ENCODE assay signal across 15 cellular contexts in genomic region chr1:178781549-178781948, GRCh38. TPM values are rescaled to one million over a fixed set of nuclear protein-coding genes. Genes with fewer than 3 reads are reported as not detected.
DNase-seq lines count a peak whose midpoint lies in the region; ATAC-seq and TF ChIP-seq lines count a peak whose summit lies in the region.
"Had no signal": no experiment of that assay in that cellular context is flagged by ENCODE, and none has a peak within 500 bp of the region (broad histone marks: within the 10 kb centered on the region; RNA-seq: fewer than 3 reads in every experiment).

No MANE protein-coding gene starts in this region.

- H3K9me3 Mint-ChIP-seq in nephron progenitor cell = peaks cover 13% of the 10 kb centered on the region
- no peaks in the 10 kb centered on the region for H3K9me3 Mint-ChIP-seq in activated CD8-positive, alpha-beta memory T cell treated with anti-CD3 and anti-CD28 coated beads, Interleukin-2, amount 10 ng/mL, durations not matched to agents 7 days and 5 days (ENCODE audit: low read depth)
- H3K9me3 Mint-ChIP-seq: CD4-positive, alpha-beta T cell had no signal

- H3K4me3 Mint-ChIP-seq in nephron progenitor cell = no peak overlapping the region
- no peak overlapping the region for H3K4me3 Mint-ChIP-seq in activated CD8-positive, alpha-beta memory T cell treated with anti-CD3 and anti-CD28 coated beads, Interleukin-2, amount 10 ng/mL, durations not matched to agents 7 days and 5 days
- H3K4me3 Mint-ChIP-seq: CD4-positive, alpha-beta T cell had no signal

- peaks cover 51% of the 10 kb centered on the region for H3K36me3 Mint-ChIP-seq in nephron progenitor cell (ENCODE audit: low read depth)
- no peaks in the 10 kb centered on the region for H3K36me3 Mint-ChIP-seq in activated CD8-positive, alpha-beta memory T cell treated with anti-CD3 and anti-CD28 coated beads, Interleukin-2, amount 10 ng/mL, durations not matched to agents 7 days and 5 days

- H3K27me3 Mint-ChIP-seq in nephron progenitor cell (ENCODE audit: low read depth, poor library complexity) = no peaks in the 10 kb centered on the region
- H3K27me3 Mint-ChIP-seq in activated CD8-positive, alpha-beta memory T cell treated with anti-CD3 and anti-CD28 coated beads, Interleukin-2, amount 10 ng/mL, durations not matched to agents 7 days and 5 days = no peaks in the 10 kb centered on the region
- H3K27me3 Mint-ChIP-seq: CD4-positive, alpha-beta T cell had no signal

- no peak overlapping the region for H2AFZ ChIP-seq in IMR-90 (replicated peaks; ENCODE audit: low read length, poor library complexity)

- POLR2A ChIA-PET in IMR-90 (lab: Charles Lee; ENCODE audit: unreplicated experiment) = no interaction called here

- no peak overlapping the region for H3K9ac ChIP-seq in IMR-90 (ENCODE audit: low read depth, low read length)

- dilution Hi-C loops in IMR-90 (cut with HindIII; ENCODE audit: low sequenced_read_pairs, unreplicated experiment) = no loop called here

- H2BK20ac ChIP-seq in IMR-90 (ENCODE audit: low read depth, low read length) = no peak overlapping the region

- in situ Hi-C loops in IMR-90 (cut with MboI; ENCODE audit: low sequenced_read_pairs) = no loop called here

- no peak overlapping the region for H2BK15ac ChIP-seq in IMR-90 (ENCODE audit: low read depth, low read length)

- H3K36me3 ChIP-seq in IMR-90 (ENCODE audit: control insufficient read depth, insufficient read depth, low read length) (peaks cover 10% of the 10 kb centered on the region), uterus (no peaks in the 10 kb centered on the region), WERI-Rb-1 (peaks cover 5% of the 10 kb centered on the region)

- no peaks in the 10 kb centered on the region; the same call in 1 of the 2 replicates for H4K20me1 ChIP-seq in IMR-90 (ENCODE audit: insufficient read depth, low read length)

- H3K56ac ChIP-seq in IMR-90 (ENCODE audit: extremely low read depth, insufficient read depth, low read length) = no peak overlapping the region

- H3K27ac ChIP-seq in IMR-90 (ENCODE audit: insufficient read depth, low read length) (no peak overlapping the region), uterus (peak overlapping the region; percentile 58 to 60), substantia nigra (ENCODE audit: low read depth, low read length, poor library complexity, severe bottlenecking) (no peak overlapping the region), WERI-Rb-1 (no peak overlapping the region)

- H3K9me3 ChIP-seq in IMR-90 (ENCODE audit: control insufficient read depth, insufficient read depth, low read length) (no peaks in the 10 kb centered on the region), uterus (no peaks in the 10 kb centered on the region), WERI-Rb-1 (ENCODE audit: severe bottlenecking) (no peaks in the 10 kb centered on the region)

- no TSS peak for BruUV-seq in IMR-90 (replicated peaks; lab: Mats Ljungman, UMichigan)

- no peak for DNase-seq in IMR-90
- peak; percentile 77 for DNase-seq in fibroblast of villous mesenchyme (ENCODE audit: low read depth)
- DNase-seq in nephron progenitor cell = no peak
- no peak for DNase-seq in uterus
- DNase-seq in activated CD8-positive, alpha-beta memory T cell treated with anti-CD3 and anti-CD28 coated beads, Interleukin-2, amount 10 ng/mL, durations not matched to agents 7 days and 5 days = no peak
- DNase-seq in substantia nigra (lab: John Stamatoyannopoulos, UW) = no peak
- no peak for DNase-seq in WERI-Rb-1
- DNase-seq: C1 segment of cervical spinal cord; CD4-positive, alpha-beta T cell; DMS79; HCEC 1CT had no signal

- no peak overlapping the region for H3K4ac ChIP-seq in IMR-90 (ENCODE audit: low read depth, low read length)

- no peak overlapping the region for H3K4me3 ChIP-seq in IMR-90 (ENCODE audit: insufficient read depth, low read depth, low read length)
- H3K4me3 ChIP-seq in fibroblast of villous mesenchyme (ENCODE audit: low read depth, low read length) = no peak overlapping the region
- no peak overlapping the region for H3K4me3 ChIP-seq in uterus
- H3K4me3 ChIP-seq in WERI-Rb-1 (ENCODE audit: low read depth, low read length) = no peak overlapping the region
- H3K4me3 ChIP-seq: GM12878, K562 had no signal

- peaks cover 8 to 25% of the 10 kb centered on the region in 2 experiments; a peak in 3 of 4 replicates for H3K79me1 ChIP-seq in IMR-90 (ENCODE audit: low read depth in 1 of 2, low read length in 2 of 2)

- H4K8ac ChIP-seq in IMR-90 (ENCODE audit: low read depth in 2 of 2, low read length in 2 of 2) = no peak overlapping the region

- TF ChIP-seq RAD21 in IMR-90 (IDR thresholded peaks at IDR 0.05; ENCODE audit: low read length) = no peak

- TF ChIP-seq CTCF in IMR-90 (conservative IDR thresholded peaks at IDR 0.05; ENCODE audit: low read depth, low read length) = no peak
- TF ChIP-seq CTCF in fibroblast of villous mesenchyme (IDR thresholded peaks at IDR 0.05; ENCODE audit: insufficient read depth, low read depth, low read length) = no peak
- TF ChIP-seq CTCF in nephron progenitor cell (IDR thresholded peaks at IDR 0.05) = no peak
- TF ChIP-seq CTCF in uterus (IDR thresholded peaks at IDR 0.05) = no peak
- no peak for TF ChIP-seq CTCF in WERI-Rb-1 (IDR thresholded peaks at IDR 0.05; ENCODE audit: low read depth, low read length)

- CTCF ChIA-PET in IMR-90 (lab: Yijun Ruan, JAX) = interaction anchor here (0.6 to 0.8 kb wide), 2 partner anchors 11 to 15 kb away, joined by 3 to 4 read pairs; no protein-coding TSS in a partner anchor
- CTCF ChIA-PET in activated CD8-positive, alpha-beta memory T cell treated with anti-CD3 and anti-CD28 coated beads, Interleukin-2, amount 10 ng/mL, durations not matched to agents 7 days and 5 days (lab: Charles Lee) = no interaction called here

- no peak overlapping the region for H3K4me2 ChIP-seq in IMR-90 (ENCODE audit: low read depth, low read length)

- peaks cover 2% of the 10 kb centered on the region for H3K4me1 ChIP-seq in IMR-90 (ENCODE audit: control insufficient read depth, insufficient read depth, low read length)
- no peaks in the 10 kb centered on the region for H3K4me1 ChIP-seq in uterus

- H3K18ac ChIP-seq in IMR-90 (ENCODE audit: low read depth, low read length) = no peak overlapping the region

- H2AK9ac ChIP-seq in IMR-90 (replicated peaks; ENCODE audit: low read depth, low read length, poor library complexity) = no peak overlapping the region

- peaks cover 13% of the 10 kb centered on the region for H3K4me1 Mint-ChIP-seq in nephron progenitor cell
- peaks cover 6% of the 10 kb centered on the region for H3K4me1 Mint-ChIP-seq in activated CD8-positive, alpha-beta memory T cell treated with anti-CD3 and anti-CD28 coated beads, Interleukin-2, amount 10 ng/mL, durations not matched to agents 7 days and 5 days

- TF ChIP-seq POLR2A in IMR-90 (IDR thresholded peaks at IDR 0.05; ENCODE audit: low read depth, low read length) (no peak), uterus (IDR thresholded peaks at IDR 0.05) (no peak)

- peak overlapping the region; percentile 93 for H3K27ac Mint-ChIP-seq in nephron progenitor cell
- H3K27ac Mint-ChIP-seq in activated CD8-positive, alpha-beta memory T cell treated with anti-CD3 and anti-CD28 coated beads, Interleukin-2, amount 10 ng/mL, durations not matched to agents 7 days and 5 days = no peak overlapping the region
- H3K27ac Mint-ChIP-seq: CD4-positive, alpha-beta T cell had no signal

- no peaks in the 10 kb centered on the region; the same call in 1 of the 2 replicates for H3K9me1 ChIP-seq in IMR-90 (ENCODE audit: insufficient read depth, low read length)

- no peak overlapping the region for H4K5ac ChIP-seq in IMR-90 (ENCODE audit: low read depth, low read length)

- H2AK5ac ChIP-seq in IMR-90 (ENCODE audit: low read depth, low read length) = no peak overlapping the region

- ATAC-seq in IMR-90 (ENCODE audit: low read depth) (peak; percentile 37), HG02642 (IDR thresholded peaks at IDR 0.05; ENCODE audit: poor library complexity, unreplicated experiment) (no peak)
- no peak for ATAC-seq in activated CD8-positive, alpha-beta memory T cell treated with anti-CD3 and anti-CD28 coated beads, Interleukin-2, amount 10 ng/mL, durations not matched to agents 7 days and 5 days
- ATAC-seq: GM12878, HepG2, K562 had no signal

- no peak overlapping the region for H2BK120ac ChIP-seq in IMR-90 (ENCODE audit: low read depth, low read length)

- H3K23ac ChIP-seq in IMR-90 (ENCODE audit: low read depth, low read length) = no peak overlapping the region

- H4K91ac ChIP-seq in IMR-90 (ENCODE audit: insufficient read depth, low read depth, low read length) = no peak overlapping the region

- no peaks in the 10 kb centered on the region for H3K27me3 ChIP-seq in IMR-90 (ENCODE audit: control insufficient read depth, insufficient read depth, low read length)
- no peaks in the 10 kb centered on the region for H3K27me3 ChIP-seq in uterus
- no peaks in the 10 kb centered on the region for H3K27me3 ChIP-seq in WERI-Rb-1 (ENCODE audit: insufficient read depth, low read depth, severe bottlenecking)

- intact Hi-C loops in IMR-90 (cut with micrococcal nuclease) = no loop called here
- intact Hi-C loops in uterus (cut with DNase I; ENCODE audit: low total_unique reads) = no loop called here

- no peak overlapping the region for H3K14ac ChIP-seq in IMR-90 (replicated peaks; ENCODE audit: low read depth, low read length)

- H2BK5ac ChIP-seq in IMR-90 (ENCODE audit: low read depth, low read length, poor library complexity, severe bottlenecking) = no peak overlapping the region

TF ChIP-seq in IMR-90, 13 proteins besides CTCF, POLR2A, EP300 and RAD21 (continues in another document):
- TF ChIP-seq SMC3 (IDR thresholded peaks at IDR 0.05; ENCODE audit: low read depth, low read length) (no peak), CEBPB (IDR thresholded peaks at IDR 0.05; ENCODE audit: low read depth, low read length) (no peak), BHLHE40 (IDR thresholded peaks at IDR 0.05; ENCODE audit: low read depth, low read length) (no peak), CHD1 (IDR thresholded peaks at IDR 0.05; ENCODE audit: low read depth, low read length) (no peak), MXI1 (IDR thresholded peaks at IDR 0.05; ENCODE audit: borderline replicate concordance, low read depth, low read length) (no peak), MAFK (IDR thresholded peaks at IDR 0.05; ENCODE audit: low read depth, low read length) (no peak)

RNA-seq across cellular contexts. Expression of gene RALGPS2, which starts 56.5 kb away (rescaled TPM):
- total RNA-seq in IMR-90 (2012; rRNA removed) = 97.8 and 148 TPM in 2 replicates
- polyA plus RNA-seq in IMR-90 (2012; rRNA removed) = 9.7 and 13.8 TPM in 2 replicates
- 3.7 and 5.6 TPM in 2 replicates for polyA plus RNA-seq in IMR-90 (2012; cell fraction: cytosol; rRNA removed)
- polyA plus RNA-seq in IMR-90 (2012; cell fraction: nucleus; rRNA removed; ENCODE audit: low replicate concordance) = 5.6 and 27.7 TPM in 2 replicates
- 38.0 and 41.6 TPM in 2 replicates for total RNA-seq in fibroblast of villous mesenchyme
- 100 to 1,000 TPM in 1 of 4 donors, 10 to 100 TPM in 2, 1 to 10 TPM in 1; 4.9 to 109 (median 24.7) TPM for total RNA-seq in uterus
- total RNA-seq in activated CD8-positive, alpha-beta memory T cell treated with anti-CD3 and anti-CD28 coated beads, Interleukin-2, amount 10 ng/mL, durations not matched to agents 7 days and 5 days = 1 to 10 TPM; 1.4 to 1.9 TPM

Comparison
In these comparisons a context has a peak if more than half of its experiments do, and no peak if none do; other contexts are left out.
1. H3K27ac ChIP-seq: peak in uterus (2 of 2); none in IMR-90 (single experiment), substantia nigra (single experiment) and WERI-Rb-1 (single experiment).